21 cellular contexts compared by ENCODE assay signal in the genomic region with DNA sequence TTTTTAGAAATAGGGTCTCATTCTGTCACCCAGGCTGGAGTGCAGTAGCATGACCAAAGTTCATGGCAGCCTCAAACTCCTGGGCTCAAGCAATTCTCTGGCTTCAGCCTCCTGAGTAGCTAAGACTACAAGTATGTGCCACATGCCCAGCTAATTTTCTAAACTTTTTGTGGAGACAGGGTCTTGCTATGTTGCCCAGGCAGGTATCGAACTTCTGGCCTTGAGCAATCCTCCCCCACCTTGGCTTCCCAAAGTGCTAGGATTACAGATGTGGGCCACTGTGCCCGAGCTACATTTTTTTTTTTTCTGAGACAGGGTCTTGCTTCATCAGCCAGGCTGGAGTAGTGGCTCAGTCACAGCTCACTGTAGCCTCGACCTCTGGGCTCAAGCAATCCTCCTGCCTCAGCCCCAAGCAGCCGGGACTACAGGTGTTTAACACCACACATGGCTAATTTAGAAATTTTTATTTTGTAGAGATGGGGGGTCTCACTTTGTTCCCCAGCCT. TPM values are rescaled to one million over a fixed set of nuclear protein-coding genes. Genes with fewer than 3 reads are reported as not detected.
A peak's percentile ranks its signal among the peaks of the same experiment; 100 is the strongest.
DNase-seq lines count a peak whose midpoint lies in the region; ATAC-seq and TF ChIP-seq lines count a peak whose summit lies in the region.
"Had no signal": no experiment of that assay in that cellular context is flagged by ENCODE, and none has a peak within 500 bp of the region (broad histone marks: within the 10 kb centered on the region; RNA-seq: fewer than 3 reads in every experiment).

No MANE protein-coding gene starts in this region.

- peaks cover 76% of the 10 kb centered on the region for H3K4me1 Mint-ChIP-seq in CD8-positive, alpha-beta T cell (ENCODE audit: low read depth)
- H3K4me1 Mint-ChIP-seq in activated T-helper 17 cell treated with anti-CD3 and anti-CD28 coated beads, Interleukin-2, amount 50 U/mL, for 72 hours, result peaks cover 20% of the 10 kb centered on the region
- H3K4me1 Mint-ChIP-seq in naive thymus-derived CD4-positive, alpha-beta T cell, result peaks cover 46 to 86% (median 72%) of the 10 kb centered on the region in 7 donors

- no peaks in the 10 kb centered on the region for H3K9me3 ChIP-seq in AG04450 (ENCODE audit: control insufficient read depth, insufficient read depth, low read length)
- H3K9me3 ChIP-seq in CD8-positive, alpha-beta T cell (ENCODE audit: low read length), result no peaks in the 10 kb centered on the region
- no peaks in the 10 kb centered on the region for H3K9me3 ChIP-seq in naive thymus-derived CD4-positive, alpha-beta T cell (ENCODE audit: control insufficient read depth in 2 of 3, low read length in 3 of 3)
- H3K9me3 ChIP-seq: testis, vagina had no signal

- H3K4me3 Mint-ChIP-seq in CD8-positive, alpha-beta T cell, result peak overlapping the region; percentile 16
- peak overlapping the region; percentile 15 for H3K4me3 Mint-ChIP-seq in activated T-helper 17 cell treated with anti-CD3 and anti-CD28 coated beads, Interleukin-2, amount 50 U/mL, for 72 hours
- H3K4me3 Mint-ChIP-seq in naive thymus-derived CD4-positive, alpha-beta T cell, result peak overlapping the region in 9 of 10 donors; percentile 7 to 69 (median 51)

- no peak for ATAC-seq in CD8-positive, alpha-beta T cell
- ATAC-seq in activated T-helper 17 cell treated with anti-CD3 and anti-CD28 coated beads, Interleukin-2, amount 50 U/mL, for 72 hours (replicated peaks), result no peak
- ATAC-seq in naive thymus-derived CD4-positive, alpha-beta T cell, result no peak
- ATAC-seq in HG02610 (IDR thresholded peaks at IDR 0.05; ENCODE audit: unreplicated experiment), result no peak
- ATAC-seq: HCT116 had no signal

- H3K27me3 ChIP-seq in AG04450 (ENCODE audit: control insufficient read depth, insufficient read depth, low read length), result no peaks in the 10 kb centered on the region
- no peaks in the 10 kb centered on the region for H3K27me3 ChIP-seq in CD8-positive, alpha-beta T cell (ENCODE audit: insufficient read depth, low read length)
- no peaks in the 10 kb centered on the region for H3K27me3 ChIP-seq in naive thymus-derived CD4-positive, alpha-beta T cell (ENCODE audit: control insufficient read depth in 2 of 2, insufficient read depth in 2 of 2, low read length in 2 of 2)
- H3K27me3 ChIP-seq: testis, vagina had no signal

- peaks cover 70% of the 10 kb centered on the region for H3K4me1 ChIP-seq in CD8-positive, alpha-beta T cell (ENCODE audit: insufficient read depth, low read length)
- H3K4me1 ChIP-seq in naive thymus-derived CD4-positive, alpha-beta T cell (ENCODE audit: control insufficient read depth in 2 of 2, insufficient read depth in 2 of 2, low read length in 2 of 2), result peaks cover 29 to 62% of the 10 kb centered on the region in 2 donors

- no peak for TF ChIP-seq CTCF in AG04450 (IDR thresholded peaks at IDR 0.05; ENCODE audit: low read depth, low read length)
- TF ChIP-seq CTCF in CD8-positive, alpha-beta T cell (IDR thresholded peaks at IDR 0.05), result no peak

- peaks cover 67% of the 10 kb centered on the region for H3K36me3 Mint-ChIP-seq in CD8-positive, alpha-beta T cell
- peaks cover 94% of the 10 kb centered on the region for H3K36me3 Mint-ChIP-seq in activated T-helper 17 cell treated with anti-CD3 and anti-CD28 coated beads, Interleukin-2, amount 50 U/mL, for 72 hours (ENCODE audit: low read depth)
- peaks cover 0 to 37% (median 28%) of the 10 kb centered on the region in 5 donors for H3K36me3 Mint-ChIP-seq in naive thymus-derived CD4-positive, alpha-beta T cell

- no peak overlapping the region for H3K27ac Mint-ChIP-seq in CD8-positive, alpha-beta T cell
- peak overlapping the region; percentile 44 for H3K27ac Mint-ChIP-seq in activated T-helper 17 cell treated with anti-CD3 and anti-CD28 coated beads, Interleukin-2, amount 50 U/mL, for 72 hours
- peak overlapping the region in 3 of 9 donors; percentile 34 to 67 (median 55) for H3K27ac Mint-ChIP-seq in naive thymus-derived CD4-positive, alpha-beta T cell

- H3K36me3 ChIP-seq in CD8-positive, alpha-beta T cell (ENCODE audit: insufficient read depth, low read length), result peaks cover 18% of the 10 kb centered on the region
- peaks cover 0 to 33% (median 6%) of the 10 kb centered on the region in 3 experiments for H3K36me3 ChIP-seq in naive thymus-derived CD4-positive, alpha-beta T cell (ENCODE audit: control insufficient read depth in 2 of 3, insufficient read depth in 3 of 3, low read length in 3 of 3)

- H3K4me3 ChIP-seq in AG04450 (ENCODE audit: low read depth, low read length), result no peak overlapping the region
- H3K4me3 ChIP-seq in CD8-positive, alpha-beta T cell (ENCODE audit: low read depth, low read length), result no peak overlapping the region
- H3K4me3 ChIP-seq in naive thymus-derived CD4-positive, alpha-beta T cell (ENCODE audit: low read length), result no peak overlapping the region
- H3K4me3 ChIP-seq: testis, vagina had no signal

- DNase-seq in AG04450 (ENCODE audit: low read depth, low spot score), result no peak
- no peak for DNase-seq in CD8-positive, alpha-beta T cell
- DNase-seq in naive thymus-derived CD4-positive, alpha-beta T cell, result no peak
- no peak for DNase-seq in NCI-H2081 (lab: John Stamatoyannopoulos, UW)
- DNase-seq in stimulated activated CD4-positive, alpha-beta T cell treated with anti-CD3 and anti-CD28 coated beads, Interleukin-4, amount 100 ng/mL, for 1 hour, result no peak
- DNase-seq: activated CD4-positive, alpha-beta T cell treated with anti-CD3 and anti-CD28 coated beads for 1 hour; activated gamma-delta T cell; DMS79 treated with DMSO at 0.1 percent for 48 hours; head of caudate nucleus; MV-4-11; NCI-H187; NCI-H2227 treated with DMSO at 0.1 percent for 48 hours; NCI-H774; Right ventricle myocardium superior; SW 1271; testis had no signal

- no peaks in the 10 kb centered on the region for H3K9me3 Mint-ChIP-seq in CD8-positive, alpha-beta T cell
- H3K9me3 Mint-ChIP-seq in activated T-helper 17 cell treated with anti-CD3 and anti-CD28 coated beads, Interleukin-2, amount 50 U/mL, for 72 hours, result no peaks in the 10 kb centered on the region
- no peaks in the 10 kb centered on the region for H3K9me3 Mint-ChIP-seq in naive thymus-derived CD4-positive, alpha-beta T cell

- POLR2A ChIA-PET in AG04450 (lab: Yijun Ruan, JAX), result no interaction called here
- POLR2A ChIA-PET in CD8-positive, alpha-beta T cell (lab: Charles Lee), result interaction anchor here (1.0 kb wide), 1 partner anchor 10 kb away, joined by 3 read pairs; no protein-coding TSS in a partner anchor
- POLR2A ChIA-PET in naive thymus-derived CD4-positive, alpha-beta T cell (lab: Charles Lee), result no interaction called here

- CTCF ChIA-PET in AG04450 (lab: Charles Lee), result no interaction called here
- CTCF ChIA-PET in CD8-positive, alpha-beta T cell (lab: Charles Lee), result interaction anchor here (0.9 kb wide), 1 partner anchor 11 kb away, joined by 3 read pairs; no protein-coding TSS in a partner anchor
- CTCF ChIA-PET in naive thymus-derived CD4-positive, alpha-beta T cell (lab: Charles Lee), result no interaction called here

- peak overlapping the region; percentile 11 for H3K27ac ChIP-seq in AG04450 (ENCODE audit: low read depth, low read length)
- H3K27ac ChIP-seq in CD8-positive, alpha-beta T cell (ENCODE audit: low read depth, low read length), result no peak overlapping the region
- H3K27ac ChIP-seq in naive thymus-derived CD4-positive, alpha-beta T cell (ENCODE audit: low read depth, low read length), result peak overlapping the region; percentile 35
- H3K27ac ChIP-seq: KMS-11, testis, vagina had no signal

- no peaks in the 10 kb centered on the region for H3K27me3 Mint-ChIP-seq in CD8-positive, alpha-beta T cell (ENCODE audit: low read depth)
- H3K27me3 Mint-ChIP-seq in activated T-helper 17 cell treated with anti-CD3 and anti-CD28 coated beads, Interleukin-2, amount 50 U/mL, for 72 hours, result no peaks in the 10 kb centered on the region
- H3K27me3 Mint-ChIP-seq in naive thymus-derived CD4-positive, alpha-beta T cell, result no peaks in the 10 kb centered on the region

- intact Hi-C loops in CD8-positive, alpha-beta T cell (cut with DNase I, micrococcal nuclease), result no loop called here
- intact Hi-C loops in naive thymus-derived CD4-positive, alpha-beta T cell (cut with micrococcal nuclease), result loop anchor here in 1 of 2 donors (10.0 kb wide), 1 partner anchor 412 kb away; no protein-coding TSS in a partner anchor

RNA-seq across cellular contexts. Expression of a gene that starts 7.1 kb away (rescaled TPM):
- polyA plus RNA-seq in AG04450 (2011; rRNA removed), result 42.4 and 46.9 TPM in 2 replicates
- polyA minus RNA-seq in AG04450 (2011; rRNA and poly(A)+ RNA removed), result 32.7 and 45.1 TPM in 2 replicates
- total RNA-seq in CD8-positive, alpha-beta T cell, result 100 to 1,000 TPM; 279 to 285 TPM
- total RNA-seq in activated T-helper 17 cell treated with anti-CD3 and anti-CD28 coated beads, Interleukin-2, amount 50 U/mL, for 72 hours, result 100 to 1,000 TPM; 118 to 143 TPM
- total RNA-seq in naive thymus-derived CD4-positive, alpha-beta T cell, result 100 to 1,000 TPM; 129 to 214 (median 167) TPM
- polyA plus RNA-seq in naive thymus-derived CD4-positive, alpha-beta T cell, result 100 to 1,000 TPM in 1 of 2 donors, 10 to 100 TPM in 1; 81.5 to 156 TPM
